Comparison of ENCODE assay signal across 8 cellular contexts in genomic region chr17:27466748-27467375, GRCh38. TPM values are rescaled to one million over a fixed set of nuclear protein-coding genes. Genes with fewer than 3 reads are reported as not detected.
A peak's percentile ranks its signal among the peaks of the same experiment; 100 is the strongest.
DNase-seq lines count a peak whose midpoint lies in the region; ATAC-seq, FAIRE-seq and TF ChIP-seq lines count a peak whose summit lies in the region.

No MANE protein-coding gene starts in this region.

- in situ Hi-C loops in brain microvascular endothelial cell (cut with HindIII; ENCODE audit: low pct_ligation_motif_present, low sequenced_read_pairs) = no loop called here

- no peaks in the 10 kb centered on the region for H3K9me3 Mint-ChIP-seq in CD4-positive, alpha-beta T cell

- H3K27me3 Mint-ChIP-seq in CD4-positive, alpha-beta T cell = no peaks in the 10 kb centered on the region

- no peak overlapping the region for H3K27ac ChIP-seq in CD4-positive, alpha-beta T cell (ENCODE audit: low read depth, low read length)
- peak overlapping the region; percentile 81 for H3K27ac ChIP-seq in HL-60 (replicated peaks)
- H3K27ac ChIP-seq in brain microvascular endothelial cell = no peak overlapping the region

- peak overlapping the region; percentile 72 for H3K27ac Mint-ChIP-seq in CD4-positive, alpha-beta T cell

- H3K4me3 Mint-ChIP-seq in CD4-positive, alpha-beta T cell = peak overlapping the region; percentile 80

- ATAC-seq in CD4-positive, alpha-beta T cell (ENCODE audit: poor library complexity) = peak; percentile 81
- peak; percentile 63 for ATAC-seq in GM21367 (IDR thresholded peaks at IDR 0.05; ENCODE audit: unreplicated experiment)

- H3K36me3 ChIP-seq in brain microvascular endothelial cell (replicated peaks) = no peaks in the 10 kb centered on the region

- CTCF ChIA-PET in CD4-positive, alpha-beta T cell (lab: Charles Lee) = interaction anchor here (3.6 kb wide), 1 partner anchor 10 kb away, joined by 16 read pairs; the partner anchor contains the start of gene KSR1

- H3K36me3 Mint-ChIP-seq in CD4-positive, alpha-beta T cell (ENCODE audit: low read depth) = no peaks in the 10 kb centered on the region

- H3K4me3 ChIP-seq in HL-60 (replicated peaks; ENCODE audit: insufficient read depth, low read length) (no peak overlapping the region), brain microvascular endothelial cell (ENCODE audit: low read depth, low read length) (no peak overlapping the region)

- H3K27me3 ChIP-seq in CD4-positive, alpha-beta T cell (ENCODE audit: control insufficient read depth, insufficient read depth, low read length) = no peaks in the 10 kb centered on the region
- H3K27me3 ChIP-seq in HL-60 (ENCODE audit: insufficient read depth, poor library complexity, severe bottlenecking) (no peaks in the 10 kb centered on the region), brain microvascular endothelial cell (replicated peaks) (no peaks in the 10 kb centered on the region)

- DNase-seq in CD4-positive, alpha-beta T cell = peak in 6 of 10 experiments; percentile 9 to 51 (median 26)
- DNase-seq in HL-60 (ENCODE audit: low read depth in 1 of 2, low spot score in 1 of 2) (peak in 1 of 2 experiments; percentile 88), DMS114 treated with DMSO at 0.1 percent for 48 hours (lab: John Stamatoyannopoulos, UW; ENCODE audit: unreplicated experiment) (no peak), brain microvascular endothelial cell (no peak), RCC 7860 (ENCODE audit: low spot score) (no peak)
- peak; percentile 37 for DNase-seq in activated effector memory CD4-positive, alpha-beta T cell treated with Interleukin-2 at 50 U/mL for 16 hours
- DNase-seq in stimulated activated CD4-positive, alpha-beta T cell treated with anti-CD3 and anti-CD28 coated beads, Interleukin-1b, Interleukin-23, amount 100 ng/mL, for 24 hours (ENCODE audit: low read depth in 4 of 4, low spot score in 1 of 4) = peak in 3 of 4 experiments; percentile 53 to 71 (median 70)

- POLR2A ChIA-PET in CD4-positive, alpha-beta T cell (lab: Charles Lee) = interaction anchor here (3.2 kb wide), 1 partner anchor 11 kb away, joined by 21 read pairs; the partner anchor contains the start of gene KSR1

- intact Hi-C loops in CD4-positive, alpha-beta T cell (cut with DNase I, micrococcal nuclease) = no loop called here

- H3K9me3 ChIP-seq in CD4-positive, alpha-beta T cell (ENCODE audit: control insufficient read depth, low read length) = no peaks in the 10 kb centered on the region

- FAIRE-seq in RCC 7860 (lab: Jason Lieb, UNC) = no peak

- no peak for TF ChIP-seq CTCF in CD4-positive, alpha-beta T cell (IDR thresholded peaks at IDR 0.05)
- TF ChIP-seq CTCF in HL-60 (IDR thresholded peaks at IDR 0.05; ENCODE audit: insufficient read depth, low read length) = no peak
- TF ChIP-seq CTCF in brain microvascular endothelial cell (IDR thresholded peaks at IDR 0.05; ENCODE audit: low read depth, low read length, missing control alignments) = no peak

- H3K4me1 Mint-ChIP-seq in CD4-positive, alpha-beta T cell (ENCODE audit: low read depth) = peaks cover 61% of the 10 kb centered on the region

RNA-seq across cellular contexts. Expression of gene KSR1, which starts 10.6 kb away (rescaled TPM):
- 10 to 100 TPM; 19.4 to 25.3 TPM for total RNA-seq in CD4-positive, alpha-beta T cell

Comparison
In these comparisons a context has a peak if more than half of its experiments do, and no peak if none do; other contexts are left out.
1. DNase-seq: peak in CD4-positive, alpha-beta T cell (6 of 10), activated effector memory CD4-positive, alpha-beta T cell treated with Interleukin-2 at 50 U/mL for 16 hours (single experiment) and stimulated activated CD4-positive, alpha-beta T cell treated with anti-CD3 and anti-CD28 coated beads, Interleukin-1b, Interleukin-23, amount 100 ng/mL, for 24 hours (3 of 4); none in DMS114 treated with DMSO at 0.1 percent for 48 hours (single experiment), brain microvascular endothelial cell (single experiment) and RCC 7860 (single experiment).